In genomic region chr11:12541588-12542151, GRCh38 we compare ENCODE assay signal across 1 cellular context.
TF ChIP-seq lines count a peak whose summit lies in the region.

No MANE protein-coding gene starts in this region.

TF ChIP-seq in SK-N-SH treated with all-trans-retinoic acid at 6 μM for 48 hours, 23 proteins besides CTCF, POLR2A, EP300 and RAD21 (continued from another document):
- TF ChIP-seq BACH2 (CRISPR knock-in tag; IDR thresholded peaks at IDR 0.05; ENCODE audit: borderline replicate concordance) = no peak
